Comparison of ENCODE assay signal across 15 cellular contexts in genomic region chr19:1901940-1902404, GRCh38. TPM values are rescaled to one million over a fixed set of nuclear protein-coding genes. Genes with fewer than 3 reads are reported as not detected.
DNase-seq lines count a peak whose midpoint lies in the region; ATAC-seq and TF ChIP-seq lines count a peak whose summit lies in the region.
"Had no signal": no experiment of that assay in that cellular context is flagged by ENCODE, and none has a peak within 500 bp of the region (broad histone marks: within the 10 kb centered on the region; RNA-seq: fewer than 3 reads in every experiment).

No MANE protein-coding gene starts in this region.

- no peak overlapping the region for H2BK15ac ChIP-seq in IMR-90 (ENCODE audit: low read depth, low read length)

- no peak overlapping the region for H4K8ac ChIP-seq in IMR-90 (ENCODE audit: low read depth in 2 of 2, low read length in 2 of 2)

- peaks cover 8% of the 10 kb centered on the region for H3K4me1 ChIP-seq in IMR-90 (ENCODE audit: control insufficient read depth, insufficient read depth, low read length)
- peaks cover 9 to 18% (median 11%) of the 10 kb centered on the region in 3 donors for H3K4me1 ChIP-seq in skeletal muscle tissue (ENCODE audit: control insufficient read depth in 3 of 3, insufficient read depth in 3 of 3, low read length in 3 of 3)
- H3K4me1 ChIP-seq: BE2C had no signal

- no peak overlapping the region for H3K18ac ChIP-seq in IMR-90 (ENCODE audit: low read depth, low read length)

- ATAC-seq in IMR-90 (ENCODE audit: low read depth) (no peak), HG03432 (IDR thresholded peaks at IDR 0.05; ENCODE audit: unreplicated experiment) (no peak)
- ATAC-seq: left colon had no signal

- H4K20me1 ChIP-seq in IMR-90 (ENCODE audit: insufficient read depth, low read length): peaks cover 2% of the 10 kb centered on the region; the same call in 1 of the 2 replicates

- H3K4ac ChIP-seq in IMR-90 (ENCODE audit: low read depth, low read length): no peak overlapping the region

- no peak overlapping the region for H3K27ac ChIP-seq in IMR-90 (ENCODE audit: insufficient read depth, low read length)
- peak overlapping the region; percentile 66 for H3K27ac ChIP-seq in skeletal muscle tissue (ENCODE audit: low read depth, low read length)

- H2AFZ ChIP-seq in IMR-90 (replicated peaks; ENCODE audit: low read length, poor library complexity): peak overlapping the region; percentile 12

- H3K36me3 ChIP-seq in IMR-90 (ENCODE audit: control insufficient read depth, insufficient read depth, low read length) (no peaks in the 10 kb centered on the region), skeletal muscle tissue (ENCODE audit: control insufficient read depth in 3 of 3, insufficient read depth in 3 of 3, low read length in 3 of 3) (no peaks in the 10 kb centered on the region)

- BruUV-seq in IMR-90 (replicated peaks; lab: Mats Ljungman, UMichigan): no TSS peak

- H3K4me2 ChIP-seq in IMR-90 (ENCODE audit: low read depth, low read length): no peak overlapping the region

- no peak overlapping the region for H2AK9ac ChIP-seq in IMR-90 (replicated peaks; ENCODE audit: low read depth, low read length, poor library complexity)

- H3K4me3 ChIP-seq in IMR-90 (ENCODE audit: insufficient read depth, low read depth, low read length) (no peak overlapping the region), skeletal muscle tissue (ENCODE audit: low read length in 3 of 3) (no peak overlapping the region)

- no peak for TF ChIP-seq CTCF in IMR-90 (conservative IDR thresholded peaks at IDR 0.05; ENCODE audit: low read depth, low read length)

- H3K9ac ChIP-seq in IMR-90 (ENCODE audit: low read depth, low read length): no peak overlapping the region
- no peak overlapping the region for H3K9ac ChIP-seq in skeletal muscle tissue (ENCODE audit: low read depth in 1 of 3, low read length in 3 of 3)

- no peak overlapping the region for H4K5ac ChIP-seq in IMR-90 (ENCODE audit: low read depth, low read length)

- no peak overlapping the region for H3K23ac ChIP-seq in IMR-90 (ENCODE audit: low read depth, low read length)

- H4K91ac ChIP-seq in IMR-90 (ENCODE audit: insufficient read depth, low read depth, low read length): no peak overlapping the region

- H3K9me1 ChIP-seq in IMR-90 (ENCODE audit: insufficient read depth, low read length): peaks cover 11% of the 10 kb centered on the region; the same call in 1 of the 2 replicates

- TF ChIP-seq RAD21 in IMR-90 (IDR thresholded peaks at IDR 0.05; ENCODE audit: low read length): no peak

- peaks cover 8 to 17% of the 10 kb centered on the region in 2 experiments for H3K79me1 ChIP-seq in IMR-90 (ENCODE audit: low read depth in 1 of 2, low read length in 2 of 2)

- no peak for DNase-seq in IMR-90
- peak; percentile 82 for DNase-seq in SIG-M5 treated with dmso at 0.1 percent for 504 hours (lab: John Stamatoyannopoulos, UW; ENCODE audit: unreplicated experiment)
- DNase-seq in islet precursor cell: peak; percentile 54
- DNase-seq in AG08396 (ENCODE audit: low spot score): no peak
- no peak for DNase-seq in NCI-H2196 (lab: John Stamatoyannopoulos, UW; ENCODE audit: unreplicated experiment)
- DNase-seq in NCI-H1436 treated with DMSO at 0.1 percent for 48 hours (lab: John Stamatoyannopoulos, UW): no peak
- DNase-seq: activated CD4-positive, alpha-beta T cell treated with anti-CD3 and anti-CD28 coated beads, Interleukin-2, amount 50 U/mL, for 1 hour; BE2C; cerebellar nuclear complex; left colon; NCI-H2107; NCI-H82; stimulated activated CD4-positive, alpha-beta T cell treated with anti-CD3 and anti-CD28 coated beads, Interleukin-2, amount 100 ng/mL, for 48 hours had no signal

- intact Hi-C loops in IMR-90 (cut with micrococcal nuclease): no loop called here

- H2BK5ac ChIP-seq in IMR-90 (ENCODE audit: low read depth, low read length, poor library complexity, severe bottlenecking): no peak overlapping the region

- no peak overlapping the region for H2BK20ac ChIP-seq in IMR-90 (ENCODE audit: low read depth, low read length)

- H3K27me3 ChIP-seq in IMR-90 (ENCODE audit: control insufficient read depth, insufficient read depth, low read length) (no peaks in the 10 kb centered on the region), skeletal muscle tissue (ENCODE audit: control insufficient read depth in 3 of 3, insufficient read depth in 3 of 3, low read length in 3 of 3) (peaks cover 0 to 7% (median 6%) of the 10 kb centered on the region in 3 donors)
- H3K27me3 ChIP-seq: BE2C had no signal

- H3K9me3 ChIP-seq in IMR-90 (ENCODE audit: control insufficient read depth, insufficient read depth, low read length): no peaks in the 10 kb centered on the region
- no peaks in the 10 kb centered on the region for H3K9me3 ChIP-seq in skeletal muscle tissue (ENCODE audit: control insufficient read depth in 3 of 3, low read length in 3 of 3)
- H3K9me3 ChIP-seq: BE2C had no signal

- no peak overlapping the region for H3K14ac ChIP-seq in IMR-90 (replicated peaks; ENCODE audit: low read depth, low read length)

- CTCF ChIA-PET in IMR-90 (lab: Yijun Ruan, JAX): no interaction called here

- no peak overlapping the region for H2AK5ac ChIP-seq in IMR-90 (ENCODE audit: low read depth, low read length)

- TF ChIP-seq POLR2A in IMR-90 (IDR thresholded peaks at IDR 0.05; ENCODE audit: low read depth, low read length): no peak

- POLR2A ChIA-PET in IMR-90 (lab: Charles Lee; ENCODE audit: unreplicated experiment): no interaction called here

- in situ Hi-C loops in IMR-90 (cut with MboI; ENCODE audit: low sequenced_read_pairs): no loop called here

- dilution Hi-C loops in IMR-90 (cut with HindIII; ENCODE audit: low sequenced_read_pairs, unreplicated experiment): no loop called here

- WGBS in IMR-90 (ENCODE audit: extremely low coverage in 2 of 2, insufficient read length in 1 of 2), 2 experiments: 72% methylated on average over 9 of the region's 16 CpGs; no CpG with 5 or more reads in 1 of the 2 experiments

- H3K56ac ChIP-seq in IMR-90 (ENCODE audit: extremely low read depth, insufficient read depth, low read length): no peak overlapping the region

- H2BK120ac ChIP-seq in IMR-90 (ENCODE audit: low read depth, low read length): no peak overlapping the region

TF ChIP-seq in IMR-90, 13 proteins besides CTCF, POLR2A, EP300 and RAD21:
- TF ChIP-seq SMC3 (IDR thresholded peaks at IDR 0.05; ENCODE audit: low read depth, low read length): no peak
- no peak for TF ChIP-seq MAZ (IDR thresholded peaks at IDR 0.05; ENCODE audit: borderline replicate concordance, low read depth, low read length)
TF ChIP-seq in IMR-90: peak in this region for 0.

RNA-seq across cellular contexts. Expression of gene ADAT3, which starts 3.2 kb away (rescaled TPM):
- 0.28 and 0.36 TPM in 2 replicates for total RNA-seq in IMR-90 (2012; rRNA removed)
- 2.8 and 3.6 TPM in 2 replicates for polyA plus RNA-seq in IMR-90 (2012; rRNA removed)
- polyA plus RNA-seq in IMR-90 (2012; cell fraction: cytosol; rRNA removed): 2.5 and 5.0 TPM in 2 replicates
- 4.0 and 16.1 TPM in 2 replicates for polyA plus RNA-seq in IMR-90 (2012; cell fraction: nucleus; rRNA removed; ENCODE audit: low replicate concordance)
- total RNA-seq in skeletal muscle tissue: 1.0 TPM

RNA-seq across cellular contexts. Expression of gene SCAMP4, which starts 3.2 kb away (rescaled TPM):
- total RNA-seq in IMR-90 (2012; rRNA removed) (10.8 and 16.1 TPM in 2 replicates), skeletal muscle tissue (8.9 TPM)
- polyA plus RNA-seq in IMR-90 (2012; rRNA removed): 24.0 and 28.1 TPM in 2 replicates
- 24.9 and 55.9 TPM in 2 replicates for polyA plus RNA-seq in IMR-90 (2012; cell fraction: cytosol; rRNA removed)
- polyA plus RNA-seq in IMR-90 (2012; cell fraction: nucleus; rRNA removed; ENCODE audit: low replicate concordance): 46.2 and 111 TPM in 2 replicates

RNA-seq across cellular contexts. Expression of gene ABHD17A, which starts 16.7 kb away (rescaled TPM):
- total RNA-seq in IMR-90 (2012; rRNA removed): 31.9 and 37.8 TPM in 2 replicates
- 76.2 and 111 TPM in 2 replicates for polyA plus RNA-seq in IMR-90 (2012; rRNA removed)
- 52.5 and 129 TPM in 2 replicates for polyA plus RNA-seq in IMR-90 (2012; cell fraction: cytosol; rRNA removed)
- polyA plus RNA-seq in IMR-90 (2012; cell fraction: nucleus; rRNA removed; ENCODE audit: low replicate concordance): 86.9 and 244 TPM in 2 replicates
- 52.7 TPM for total RNA-seq in skeletal muscle tissue

RNA-seq across cellular contexts. Expression of gene KLF16, which starts 38.6 kb away (rescaled TPM):
- total RNA-seq in IMR-90 (2012; rRNA removed) (0.90 and 1.7 TPM in 2 replicates), skeletal muscle tissue (2.6 TPM)
- polyA plus RNA-seq in IMR-90 (2012; rRNA removed): 13.1 and 31.4 TPM in 2 replicates
- 14.5 and 19.8 TPM in 2 replicates for polyA plus RNA-seq in IMR-90 (2012; cell fraction: cytosol; rRNA removed)
- polyA plus RNA-seq in IMR-90 (2012; cell fraction: nucleus; rRNA removed; ENCODE audit: low replicate concordance): 18.0 and 29.0 TPM in 2 replicates

RNA-seq across cellular contexts. Expression of gene CSNK1G2, which starts 39.0 kb away (rescaled TPM):
- total RNA-seq in IMR-90 (2012; rRNA removed) (35.6 and 38.0 TPM in 2 replicates), skeletal muscle tissue (24.0 TPM)
- polyA plus RNA-seq in IMR-90 (2012; rRNA removed): 96.3 and 124 TPM in 2 replicates
- 41.7 and 73.8 TPM in 2 replicates for polyA plus RNA-seq in IMR-90 (2012; cell fraction: cytosol; rRNA removed)
- polyA plus RNA-seq in IMR-90 (2012; cell fraction: nucleus; rRNA removed; ENCODE audit: low replicate concordance): 374 and 949 TPM in 2 replicates

Comparison
In these comparisons a context has a peak if more than half of its experiments do, and no peak if none do; other contexts are left out.
1. DNase-seq: peak in SIG-M5 treated with dmso at 0.1 percent for 504 hours (single experiment) and islet precursor cell (single experiment); none in IMR-90 (single experiment), AG08396 (single experiment), NCI-H2196 (single experiment) and NCI-H1436 treated with DMSO at 0.1 percent for 48 hours (single experiment).